Comparison of ENCODE assay signal across 1 cellular context in the genomic region with DNA sequence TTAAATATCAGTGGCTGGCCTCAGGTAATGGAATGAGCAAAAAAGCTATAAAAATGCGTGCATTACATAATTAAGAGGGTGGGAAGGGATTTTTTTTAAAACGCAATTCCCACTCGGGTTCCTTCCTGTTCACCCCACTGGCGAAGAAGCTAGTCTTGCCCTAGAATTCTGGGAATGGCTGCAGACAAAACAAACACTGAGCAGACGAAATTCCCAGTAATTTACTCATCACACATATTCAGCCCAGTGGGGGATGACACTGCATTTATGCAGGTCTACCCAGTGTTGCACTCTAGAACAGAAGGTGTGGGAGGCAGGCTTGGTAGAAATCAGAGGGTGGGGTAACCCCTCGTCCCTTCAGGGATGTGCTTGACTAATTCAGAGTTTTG.
TF ChIP-seq lines count a peak whose summit lies in the region.

No MANE protein-coding gene starts in this region.

TF ChIP-seq in SK-N-SH treated with all-trans-retinoic acid at 6 μM for 48 hours, 23 proteins besides CTCF, POLR2A, EP300 and RAD21 (continued from another document):
- TF ChIP-seq, protein P1, sequence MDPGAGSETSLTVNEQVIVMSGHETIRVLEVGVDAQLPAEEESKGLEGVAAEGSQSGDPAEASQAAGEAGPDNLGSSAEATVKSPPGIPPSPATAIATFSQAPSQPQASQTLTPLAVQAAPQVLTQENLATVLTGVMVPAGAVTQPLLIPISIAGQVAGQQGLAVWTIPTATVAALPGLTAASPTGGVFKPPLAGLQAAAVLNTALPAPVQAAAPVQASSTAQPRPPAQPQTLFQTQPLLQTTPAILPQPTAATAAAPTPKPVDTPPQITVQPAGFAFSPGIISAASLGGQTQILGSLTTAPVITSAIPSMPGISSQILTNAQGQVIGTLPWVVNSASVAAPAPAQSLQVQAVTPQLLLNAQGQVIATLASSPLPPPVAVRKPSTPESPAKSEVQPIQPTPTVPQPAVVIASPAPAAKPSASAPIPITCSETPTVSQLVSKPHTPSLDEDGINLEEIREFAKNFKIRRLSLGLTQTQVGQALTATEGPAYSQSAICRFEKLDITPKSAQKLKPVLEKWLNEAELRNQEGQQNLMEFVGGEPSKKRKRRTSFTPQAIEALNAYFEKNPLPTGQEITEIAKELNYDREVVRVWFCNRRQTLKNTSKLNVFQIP (CRISPR knock-in tag; IDR thresholded peaks at IDR 0.05; ENCODE audit: borderline replicate concordance, low read depth), result no peak
- TF ChIP-seq TOX (CRISPR knock-in tag; IDR thresholded peaks at IDR 0.05; ENCODE audit: borderline replicate concordance) (no peak), ARNTL (CRISPR knock-in tag; IDR thresholded peaks at IDR 0.05; ENCODE audit: borderline replicate concordance, low read depth) (no peak)
TF ChIP-seq in SK-N-SH treated with all-trans-retinoic acid at 6 μM for 48 hours: peak in this region for 0.
